25 cellular contexts compared by ENCODE assay signal in genomic region chr19:56601375-56601774, GRCh38. TPM values are rescaled to one million over a fixed set of nuclear protein-coding genes. Genes with fewer than 3 reads are reported as not detected.
DNase-seq lines count a peak whose midpoint lies in the region; ATAC-seq, FAIRE-seq and TF ChIP-seq lines count a peak whose summit lies in the region.
"Had no signal": no experiment of that assay in that cellular context is flagged by ENCODE, and none has a peak within 500 bp of the region (broad histone marks: within the 10 kb centered on the region; RNA-seq: fewer than 3 reads in every experiment).

No MANE protein-coding gene starts in this region.

- H3K9ac ChIP-seq in BLaER1 (no peak overlapping the region), astrocyte (ENCODE audit: low read length) (no peak overlapping the region)
- H3K9ac ChIP-seq: neural progenitor cell, SK-N-SH had no signal

- FAIRE-seq in HTR-8/SVneo (lab: Jason Lieb, UNC) (no peak), astrocyte (lab: Jason Lieb, UNC) (no peak)
- FAIRE-seq: A549 had no signal

- H3K36me3 ChIP-seq in BLaER1 (peaks cover 89% of the 10 kb centered on the region), astrocyte (ENCODE audit: insufficient read depth, low read length) (peaks cover 3% of the 10 kb centered on the region), stomach (peaks cover 20 to 78% (median 48%) of the 10 kb centered on the region in 4 donors)

- DNase-seq in HTR-8/SVneo (ENCODE audit: insufficient read length, low spot score) (peak; percentile 20), astrocyte (ENCODE audit: low read depth) (peak; percentile 16), kidney tubule cell (ENCODE audit: low spot score) (peak; percentile 54), right cardiac atrium (no peak), NCI-H524 treated with DMSO at 0.1 percent for 48 hours (lab: John Stamatoyannopoulos, UW) (no peak), NCI-H1694 treated with DMSO at 0.1 percent for 48 hours (lab: John Stamatoyannopoulos, UW) (no peak), stomach (no peak)
- DNase-seq: activated CD8-positive, alpha-beta T cell treated with anti-CD3 and anti-CD28 coated beads, Interleukin-2, amount 10 ng/mL, durations not matched to agents 7 days and 5 days; activated naive CD8-positive, alpha-beta T cell treated with anti-CD3 and anti-CD28 coated beads for 36 hours; AML-193; DMS153; effector CD4-positive, alpha-beta T cell; left cardiac atrium; NCI-H1436 treated with DMSO at 0.1 percent for 48 hours; NCI-H2107; NCI-H446; posterior cingulate gyrus; SK-N-SH; stimulated activated naive CD4-positive, alpha-beta T cell treated with Interleukin-2 at 50 U/mL for 16 hours; T-helper 2 cell; testis had no signal

- intact Hi-C loops in right cardiac atrium (cut with DNase I): no loop called here
- intact Hi-C loops in stomach (cut with DNase I; ENCODE audit: low total_unique reads): no loop called here

- no peaks in the 10 kb centered on the region for H3K27me3 ChIP-seq in BLaER1
- no peaks in the 10 kb centered on the region for H3K27me3 ChIP-seq in astrocyte (ENCODE audit: insufficient read depth, low read length)
- no peaks in the 10 kb centered on the region for H3K27me3 ChIP-seq in right cardiac atrium (ENCODE audit: control insufficient read depth, insufficient read depth)
- no peaks in the 10 kb centered on the region for H3K27me3 ChIP-seq in stomach
- H3K27me3 ChIP-seq: neural progenitor cell, testis had no signal

- 97% methylated on average over 3 of the region's 3 CpGs for WGBS in right cardiac atrium
- WGBS in stomach, 5 donors: 96 to 100% (median 98%) methylated on average over 3 of the region's 3 CpGs

- no peak for TF ChIP-seq EP300 in stomach (IDR thresholded peaks at IDR 0.05)

- H3K4me1 ChIP-seq in BLaER1 (peaks cover 3% of the 10 kb centered on the region), astrocyte (ENCODE audit: insufficient read depth, low read length) (peaks cover 2% of the 10 kb centered on the region), right cardiac atrium (ENCODE audit: control insufficient read depth, insufficient read depth, low read length) (peaks cover 5% of the 10 kb centered on the region), stomach (peaks cover 0 to 7% (median 3%) of the 10 kb centered on the region in 4 donors)
- H3K4me1 ChIP-seq: A549, neural progenitor cell, testis had no signal

- H3K9me3 Mint-ChIP-seq in astrocyte (ENCODE audit: unreplicated experiment): peaks cover 21% of the 10 kb centered on the region

- H2AFZ ChIP-seq in astrocyte (ENCODE audit: low read depth, low read length): no peak overlapping the region
- H2AFZ ChIP-seq: neural progenitor cell had no signal

- peaks cover 11% of the 10 kb centered on the region for H3K4me1 Mint-ChIP-seq in astrocyte (ENCODE audit: low read depth, unreplicated experiment)
- H3K4me1 Mint-ChIP-seq: activated naive CD8-positive, alpha-beta T cell treated with anti-CD3 and anti-CD28 coated beads for 36 hours; neural progenitor cell had no signal

- no peak for TF ChIP-seq CTCF in astrocyte (IDR thresholded peaks at IDR 0.05; ENCODE audit: insufficient read depth, low read depth, low read length)
- no peak for TF ChIP-seq CTCF in stomach (IDR thresholded peaks at IDR 0.05)

- 0 out of 2 replicates have a peak overlapping the region, but pooled peaks have one; percentile 17 for H3K4me3 ChIP-seq in BLaER1
- H3K4me3 ChIP-seq in astrocyte (ENCODE audit: insufficient read depth, low read depth, low read length): no peak overlapping the region
- H3K4me3 ChIP-seq in right cardiac atrium (ENCODE audit: low read length): no peak overlapping the region
- H3K4me3 ChIP-seq in stomach: no peak overlapping the region
- H3K4me3 ChIP-seq: A549, neural progenitor cell, testis had no signal

- H3K4me3 Mint-ChIP-seq in astrocyte (ENCODE audit: unreplicated experiment): no peak overlapping the region
- H3K4me3 Mint-ChIP-seq: activated CD8-positive, alpha-beta T cell treated with anti-CD3 and anti-CD28 coated beads, Interleukin-2, amount 10 ng/mL, durations not matched to agents 7 days and 5 days; activated naive CD8-positive, alpha-beta T cell treated with anti-CD3 and anti-CD28 coated beads for 36 hours; neural progenitor cell had no signal

- H3K9me3 ChIP-seq in BLaER1: peaks cover 96% of the 10 kb centered on the region
- H3K9me3 ChIP-seq in astrocyte (ENCODE audit: insufficient read depth, low read depth, low read length): peaks cover under 1% of the 10 kb centered on the region
- H3K9me3 ChIP-seq in right cardiac atrium (ENCODE audit: control insufficient read depth, low read length): peaks cover 4% of the 10 kb centered on the region
- H3K9me3 ChIP-seq in stomach: peaks cover 12 to 73% (median 43%) of the 10 kb centered on the region in 4 donors
- H3K9me3 ChIP-seq: testis had no signal

- peaks cover 55% of the 10 kb centered on the region for H3K36me3 Mint-ChIP-seq in astrocyte (ENCODE audit: low read depth, unreplicated experiment)

- H3K4me2 ChIP-seq in BLaER1 (no peak overlapping the region), astrocyte (ENCODE audit: low read length) (no peak overlapping the region)
- H3K4me2 ChIP-seq: A549, neural progenitor cell, SK-N-SH had no signal

- H3K79me2 ChIP-seq in astrocyte (ENCODE audit: insufficient read depth, low read length): peaks cover 88% of the 10 kb centered on the region

- peaks cover 6% of the 10 kb centered on the region; the same call in 1 of the 2 replicates for H4K20me1 ChIP-seq in BLaER1
- H4K20me1 ChIP-seq in astrocyte (ENCODE audit: insufficient read depth, low read length): peaks cover 34% of the 10 kb centered on the region

- H3K27me3 Mint-ChIP-seq in astrocyte (ENCODE audit: low read depth, unreplicated experiment): no peaks in the 10 kb centered on the region
- H3K27me3 Mint-ChIP-seq: activated naive CD8-positive, alpha-beta T cell treated with anti-CD3 and anti-CD28 coated beads for 36 hours had no signal

- H3K27ac ChIP-seq in BLaER1 (no peak overlapping the region), astrocyte (ENCODE audit: low read depth, low read length) (no peak overlapping the region), right cardiac atrium (ENCODE audit: low read length) (no peak overlapping the region), stomach (no peak overlapping the region)
- H3K27ac ChIP-seq: A549, neural progenitor cell, testis had no signal

- peak overlapping the region; percentile 60 for H3K27ac Mint-ChIP-seq in astrocyte (ENCODE audit: unreplicated experiment)
- H3K27ac Mint-ChIP-seq: activated CD8-positive, alpha-beta T cell treated with anti-CD3 and anti-CD28 coated beads, Interleukin-2, amount 10 ng/mL, durations not matched to agents 7 days and 5 days; activated naive CD8-positive, alpha-beta T cell treated with anti-CD3 and anti-CD28 coated beads for 36 hours; neural progenitor cell had no signal

- ATAC-seq in right cardiac atrium: no peak
- ATAC-seq: A549; activated CD8-positive, alpha-beta T cell treated with anti-CD3 and anti-CD28 coated beads, Interleukin-2, amount 10 ng/mL, durations not matched to agents 7 days and 5 days; left cardiac atrium had no signal

- no peak for TF ChIP-seq POLR2A in stomach (IDR thresholded peaks at IDR 0.05)

RNA-seq across cellular contexts. Expression of gene ZNF71, which starts 6.3 kb away (rescaled TPM):
- 10.9 and 12.2 TPM in 2 replicates for total RNA-seq in astrocyte
- 1 to 10 TPM; 5.7 to 7.5 (median 6.4) TPM for total RNA-seq in right cardiac atrium
- polyA plus RNA-seq in right cardiac atrium: 5.0 TPM
- 10 to 100 TPM in 2 of 5 donors, 1 to 10 TPM in 2, not detected in 1; 6.6 to 18.2 (median 11.0) TPM for total RNA-seq in stomach
- polyA plus RNA-seq in stomach: 1 to 10 TPM; 2.1 to 3.1 (median 2.8) TPM

RNA-seq across cellular contexts. Expression of gene ZNF470, which starts 34.1 kb away (rescaled TPM):
- total RNA-seq in astrocyte (4.9 and 6.8 TPM in 2 replicates), right cardiac atrium (1 to 10 TPM; 3.5 to 5.2 (median 4.8) TPM), stomach (1 to 10 TPM; 1.0 to 5.4 (median 1.8) TPM)
- polyA plus RNA-seq in right cardiac atrium (2.8 TPM), stomach (1 to 10 TPM; 1.1 to 4.3 (median 1.4) TPM)

RNA-seq across cellular contexts. Expression of gene SMIM17, which starts 41.6 kb away (rescaled TPM):
- 0.27 TPM in 1 of 2 replicates, not detected in the other for total RNA-seq in astrocyte
- total RNA-seq in right cardiac atrium: under 1 TPM in 2 of 4 donors, not detected in 2; 0.31 to 0.40 TPM
- 0.18 TPM for polyA plus RNA-seq in right cardiac atrium
- total RNA-seq in stomach: 1 to 10 TPM in 1 of 5 donors, not detected in 4; 1.1 TPM
- polyA plus RNA-seq in stomach: under 1 TPM in 1 of 3 donors, not detected in 2; 0.13 TPM
- total RNA-seq: activated naive CD8-positive, alpha-beta T cell treated with anti-CD3 and anti-CD28 coated beads for 36 hours; H4 had no signal
- polyA plus RNA-seq: A549 had no signal

Comparison
In these comparisons a context has a peak if more than half of its experiments do, and no peak if none do; other contexts are left out.
1. DNase-seq: peak in HTR-8/SVneo (single experiment), astrocyte (single experiment) and kidney tubule cell (single experiment); none in right cardiac atrium (0 of 3), NCI-H524 treated with DMSO at 0.1 percent for 48 hours (single experiment), NCI-H1694 treated with DMSO at 0.1 percent for 48 hours (single experiment) and stomach (single experiment).